Comparison of ENCODE assay signal across 22 cellular contexts in genomic region chr10:78321500-78321899, GRCh38.
DNase-seq lines count a peak whose midpoint lies in the region; ATAC-seq and TF ChIP-seq lines count a peak whose summit lies in the region.
"Had no signal": no experiment of that assay in that cellular context is flagged by ENCODE, and none has a peak within 500 bp of the region (broad histone marks: within the 10 kb centered on the region; RNA-seq: fewer than 3 reads in every experiment).

No MANE protein-coding gene starts in this region.

- H3K4me3 Mint-ChIP-seq in CD4-positive, alpha-beta T cell = no peak overlapping the region
- H3K4me3 Mint-ChIP-seq: GM23338 had no signal

- ATAC-seq in CD4-positive, alpha-beta T cell (ENCODE audit: poor library complexity) = no peak
- ATAC-seq in lung (ENCODE audit: insufficient read depth, low FRiP score) = no peak
- no peak for ATAC-seq in GM18502 (IDR thresholded peaks at IDR 0.05; ENCODE audit: poor library complexity, unreplicated experiment)
- no peak for ATAC-seq in GM18519 (IDR thresholded peaks at IDR 0.05; ENCODE audit: low FRiP score, unreplicated experiment)
- no peak for ATAC-seq in HG03097 (IDR thresholded peaks at IDR 0.05; ENCODE audit: low FRiP score, unreplicated experiment)
- ATAC-seq: GM23338 had no signal

- CTCF ChIA-PET in CD4-positive, alpha-beta T cell (lab: Charles Lee) = no interaction called here

- H3K4me1 ChIP-seq in lung (ENCODE audit: control insufficient read depth in 2 of 2, insufficient read depth in 2 of 2, low read length in 2 of 2) = no peaks in the 10 kb centered on the region
- H3K4me1 ChIP-seq in prostate gland (replicated peaks) = no peaks in the 10 kb centered on the region

- POLR2A ChIA-PET in CD4-positive, alpha-beta T cell (lab: Charles Lee) = no interaction called here

- H3K27me3 Mint-ChIP-seq in CD4-positive, alpha-beta T cell = no peaks in the 10 kb centered on the region

- H3K27ac Mint-ChIP-seq in CD4-positive, alpha-beta T cell = peak overlapping the region; percentile 7
- H3K27ac Mint-ChIP-seq: GM23338 had no signal

- 95 to 96% methylated on average over 4 of the region's 4 CpGs for WGBS in lung, 2 donors
- WGBS in prostate gland = 97% methylated on average over 4 of the region's 4 CpGs

- intact Hi-C loops in CD4-positive, alpha-beta T cell (cut with DNase I, micrococcal nuclease) = no loop called here
- intact Hi-C loops in prostate gland (cut with DNase I) = no loop called here

- TF ChIP-seq POLR2A in prostate gland (IDR thresholded peaks at IDR 0.05) = no peak

- H3K27me3 ChIP-seq in CD4-positive, alpha-beta T cell (ENCODE audit: control insufficient read depth, insufficient read depth, low read length) = no peaks in the 10 kb centered on the region
- H3K27me3 ChIP-seq in H7 (ENCODE audit: control insufficient read depth, insufficient read depth, low read length) (no peaks in the 10 kb centered on the region), lung (ENCODE audit: control insufficient read depth, insufficient read depth) (no peaks in the 10 kb centered on the region), prostate gland (replicated peaks; ENCODE audit: insufficient read depth) (no peaks in the 10 kb centered on the region)
- H3K27me3 ChIP-seq: BE2C had no signal

- H3K36me3 ChIP-seq in H7 (replicated peaks; ENCODE audit: control insufficient read depth, insufficient read depth, low read length) (no peaks in the 10 kb centered on the region), lung (ENCODE audit: control insufficient read depth in 2 of 2, insufficient read depth in 2 of 2, low read length in 2 of 2) (no peaks in the 10 kb centered on the region), prostate gland (no peaks in the 10 kb centered on the region)
- H3K36me3 ChIP-seq: BE2C had no signal

- H3K9me3 ChIP-seq in CD4-positive, alpha-beta T cell (ENCODE audit: control insufficient read depth, low read length) = peaks cover 12% of the 10 kb centered on the region
- H3K9me3 ChIP-seq in lung (ENCODE audit: control insufficient read depth in 2 of 2, insufficient read depth in 1 of 2, low read length in 1 of 2) (peaks cover 0 to 3% of the 10 kb centered on the region in 2 donors), prostate gland (no peaks in the 10 kb centered on the region)
- H3K9me3 ChIP-seq: BE2C had no signal

- no peak for TF ChIP-seq CTCF in CD4-positive, alpha-beta T cell (IDR thresholded peaks at IDR 0.05)
- TF ChIP-seq CTCF in lung (IDR thresholded peaks at IDR 0.05; ENCODE audit: control extremely low read depth, extremely low read depth) (no peak), prostate gland (IDR thresholded peaks at IDR 0.05) (no peak)

- peaks cover 10% of the 10 kb centered on the region for H3K9me3 Mint-ChIP-seq in CD4-positive, alpha-beta T cell

- no peak overlapping the region for H3K27ac ChIP-seq in CD4-positive, alpha-beta T cell (ENCODE audit: low read depth, low read length)
- H3K27ac ChIP-seq in lung (ENCODE audit: low read depth in 1 of 2, low read length in 1 of 2) (no peak overlapping the region), prostate gland (no peak overlapping the region)
- H3K27ac ChIP-seq: KMS-11, RWPE1 had no signal

- no peak overlapping the region for H3K4me3 ChIP-seq in H7 (ENCODE audit: insufficient read depth, low read depth, low read length)
- no peak overlapping the region for H3K4me3 ChIP-seq in lung
- no peak overlapping the region for H3K4me3 ChIP-seq in prostate gland
- H3K4me3 ChIP-seq: GM23338 had no signal

- H3K36me3 Mint-ChIP-seq in CD4-positive, alpha-beta T cell (ENCODE audit: low read depth) = peaks cover 4% of the 10 kb centered on the region

- peaks cover 7% of the 10 kb centered on the region for H3K4me1 Mint-ChIP-seq in CD4-positive, alpha-beta T cell (ENCODE audit: low read depth)

- no peak for DNase-seq in CD4-positive, alpha-beta T cell
- DNase-seq in H7 (peak; percentile 5), lung (ENCODE audit: low spot score) (peak; percentile 24), prostate gland (ENCODE audit: low spot score) (peak; percentile 1)
- DNase-seq: BE2C, Calu3, DMS153, HCEC 1CT, IMR-90, NCI-H1092 treated with DMSO at 0.1 percent for 48 hours, NCI-H1436 treated with DMSO at 0.1 percent for 48 hours, NCI-H2029, NCI-H226, NCI-H510A treated with DMSO at 0.1 percent for 48 hours, NCI-H748 treated with DMSO at 0.1 percent for 48 hours, SIG-M5 had no signal

Comparison
In these comparisons a context has a peak if more than half of its experiments do, and no peak if none do; other contexts are left out.
1. DNase-seq: peak in H7 (single experiment), lung (single experiment) and prostate gland (single experiment); none in CD4-positive, alpha-beta T cell (0 of 10).